Comparison of ENCODE assay signal across 1 cellular context in genomic region chr12:56163533-56164344, GRCh38.
TF ChIP-seq lines count a peak whose summit lies in the region.

No MANE protein-coding gene starts in this region.

TF ChIP-seq in WTC11, 78 proteins besides CTCF, POLR2A, EP300 and RAD21 (continued from another document):
- TF ChIP-seq, protein P1, sequence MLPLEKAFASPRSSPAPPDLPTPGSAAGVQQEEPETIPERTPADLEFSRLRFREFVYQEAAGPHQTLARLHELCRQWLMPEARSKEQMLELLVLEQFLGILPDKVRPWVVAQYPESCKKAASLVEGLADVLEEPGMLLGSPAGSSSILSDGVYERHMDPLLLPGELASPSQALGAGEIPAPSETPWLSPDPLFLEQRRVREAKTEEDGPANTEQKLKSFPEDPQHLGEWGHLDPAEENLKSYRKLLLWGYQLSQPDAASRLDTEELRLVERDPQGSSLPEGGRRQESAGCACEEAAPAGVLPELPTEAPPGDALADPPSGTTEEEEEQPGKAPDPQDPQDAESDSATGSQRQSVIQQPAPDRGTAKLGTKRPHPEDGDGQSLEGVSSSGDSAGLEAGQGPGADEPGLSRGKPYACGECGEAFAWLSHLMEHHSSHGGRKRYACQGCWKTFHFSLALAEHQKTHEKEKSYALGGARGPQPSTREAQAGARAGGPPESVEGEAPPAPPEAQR (CRISPR knock-in tag; IDR thresholded peaks at IDR 0.05), result no peak
- TF ChIP-seq, protein P2, sequence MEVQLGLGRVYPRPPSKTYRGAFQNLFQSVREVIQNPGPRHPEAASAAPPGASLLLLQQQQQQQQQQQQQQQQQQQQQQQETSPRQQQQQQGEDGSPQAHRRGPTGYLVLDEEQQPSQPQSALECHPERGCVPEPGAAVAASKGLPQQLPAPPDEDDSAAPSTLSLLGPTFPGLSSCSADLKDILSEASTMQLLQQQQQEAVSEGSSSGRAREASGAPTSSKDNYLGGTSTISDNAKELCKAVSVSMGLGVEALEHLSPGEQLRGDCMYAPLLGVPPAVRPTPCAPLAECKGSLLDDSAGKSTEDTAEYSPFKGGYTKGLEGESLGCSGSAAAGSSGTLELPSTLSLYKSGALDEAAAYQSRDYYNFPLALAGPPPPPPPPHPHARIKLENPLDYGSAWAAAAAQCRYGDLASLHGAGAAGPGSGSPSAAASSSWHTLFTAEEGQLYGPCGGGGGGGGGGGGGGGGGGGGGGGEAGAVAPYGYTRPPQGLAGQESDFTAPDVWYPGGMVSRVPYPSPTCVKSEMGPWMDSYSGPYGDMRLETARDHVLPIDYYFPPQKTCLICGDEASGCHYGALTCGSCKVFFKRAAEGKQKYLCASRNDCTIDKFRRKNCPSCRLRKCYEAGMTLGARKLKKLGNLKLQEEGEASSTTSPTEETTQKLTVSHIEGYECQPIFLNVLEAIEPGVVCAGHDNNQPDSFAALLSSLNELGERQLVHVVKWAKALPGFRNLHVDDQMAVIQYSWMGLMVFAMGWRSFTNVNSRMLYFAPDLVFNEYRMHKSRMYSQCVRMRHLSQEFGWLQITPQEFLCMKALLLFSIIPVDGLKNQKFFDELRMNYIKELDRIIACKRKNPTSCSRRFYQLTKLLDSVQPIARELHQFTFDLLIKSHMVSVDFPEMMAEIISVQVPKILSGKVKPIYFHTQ (CRISPR knock-in tag; IDR thresholded peaks at IDR 0.05), result peak; percentile 86
- TF ChIP-seq, protein P3, sequence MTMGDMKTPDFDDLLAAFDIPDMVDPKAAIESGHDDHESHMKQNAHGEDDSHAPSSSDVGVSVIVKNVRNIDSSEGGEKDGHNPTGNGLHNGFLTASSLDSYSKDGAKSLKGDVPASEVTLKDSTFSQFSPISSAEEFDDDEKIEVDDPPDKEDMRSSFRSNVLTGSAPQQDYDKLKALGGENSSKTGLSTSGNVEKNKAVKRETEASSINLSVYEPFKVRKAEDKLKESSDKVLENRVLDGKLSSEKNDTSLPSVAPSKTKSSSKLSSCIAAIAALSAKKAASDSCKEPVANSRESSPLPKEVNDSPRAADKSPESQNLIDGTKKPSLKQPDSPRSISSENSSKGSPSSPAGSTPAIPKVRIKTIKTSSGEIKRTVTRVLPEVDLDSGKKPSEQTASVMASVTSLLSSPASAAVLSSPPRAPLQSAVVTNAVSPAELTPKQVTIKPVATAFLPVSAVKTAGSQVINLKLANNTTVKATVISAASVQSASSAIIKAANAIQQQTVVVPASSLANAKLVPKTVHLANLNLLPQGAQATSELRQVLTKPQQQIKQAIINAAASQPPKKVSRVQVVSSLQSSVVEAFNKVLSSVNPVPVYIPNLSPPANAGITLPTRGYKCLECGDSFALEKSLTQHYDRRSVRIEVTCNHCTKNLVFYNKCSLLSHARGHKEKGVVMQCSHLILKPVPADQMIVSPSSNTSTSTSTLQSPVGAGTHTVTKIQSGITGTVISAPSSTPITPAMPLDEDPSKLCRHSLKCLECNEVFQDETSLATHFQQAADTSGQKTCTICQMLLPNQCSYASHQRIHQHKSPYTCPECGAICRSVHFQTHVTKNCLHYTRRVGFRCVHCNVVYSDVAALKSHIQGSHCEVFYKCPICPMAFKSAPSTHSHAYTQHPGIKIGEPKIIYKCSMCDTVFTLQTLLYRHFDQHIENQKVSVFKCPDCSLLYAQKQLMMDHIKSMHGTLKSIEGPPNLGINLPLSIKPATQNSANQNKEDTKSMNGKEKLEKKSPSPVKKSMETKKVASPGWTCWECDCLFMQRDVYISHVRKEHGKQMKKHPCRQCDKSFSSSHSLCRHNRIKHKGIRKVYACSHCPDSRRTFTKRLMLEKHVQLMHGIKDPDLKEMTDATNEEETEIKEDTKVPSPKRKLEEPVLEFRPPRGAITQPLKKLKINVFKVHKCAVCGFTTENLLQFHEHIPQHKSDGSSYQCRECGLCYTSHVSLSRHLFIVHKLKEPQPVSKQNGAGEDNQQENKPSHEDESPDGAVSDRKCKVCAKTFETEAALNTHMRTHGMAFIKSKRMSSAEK (CRISPR knock-in tag; IDR thresholded peaks at IDR 0.05; ENCODE audit: borderline replicate concordance), result peak; percentile 49; the same call in 1 of the 2 replicates
- TF ChIP-seq ZNF425 (CRISPR knock-in tag; conservative IDR thresholded peaks at IDR 0.05) (peak; percentile 73), ZNF416 (CRISPR knock-in tag; IDR thresholded peaks at IDR 0.05) (peak; percentile 76; the same call in 1 of the 2 replicates)
